Comparison of ENCODE assay signal across 12 cellular contexts in genomic region chr11:59284773-59285129, GRCh38.
DNase-seq lines count a peak whose midpoint lies in the region; ATAC-seq and TF ChIP-seq lines count a peak whose summit lies in the region.
"Had no signal": no experiment of that assay in that cellular context is flagged by ENCODE, and none has a peak within 500 bp of the region (broad histone marks: within the 10 kb centered on the region; RNA-seq: fewer than 3 reads in every experiment).

No MANE protein-coding gene starts in this region.

- H3K27ac ChIP-seq in RWPE2 (ENCODE audit: poor library complexity, severe bottlenecking): no peak overlapping the region
- no peak overlapping the region for H3K27ac ChIP-seq in smooth muscle cell (ENCODE audit: low read depth)
- H3K27ac ChIP-seq: thoracic aorta had no signal

- peaks cover 0 to 11% (median 2%) of the 10 kb centered on the region in 3 donors for H3K27me3 Mint-ChIP-seq in immature natural killer cell (ENCODE audit: low read depth in 3 of 3)

- H4K20me1 ChIP-seq in smooth muscle cell (ENCODE audit: low read depth): no peaks in the 10 kb centered on the region

- H3F3A ChIP-seq in smooth muscle cell (ENCODE audit: low read depth): no peaks in the 10 kb centered on the region

- peaks cover 10% of the 10 kb centered on the region in 2 donors for H3K4me1 Mint-ChIP-seq in immature natural killer cell

- H3K79me2 ChIP-seq in smooth muscle cell (ENCODE audit: low read depth): no peaks in the 10 kb centered on the region

- no peak for DNase-seq in RWPE2 (ENCODE audit: low spot score)
- no peak for DNase-seq in smooth muscle cell (lab: John Stamatoyannopoulos, UW; ENCODE audit: unreplicated experiment)
- DNase-seq in GM19238 (ENCODE audit: insufficient read length, low spot score): no peak
- DNase-seq in immature natural killer cell: no peak
- DNase-seq: aorta, islet precursor cell, NCI-H524 treated with DMSO at 0.1 percent for 48 hours, Right ventricle myocardium superior had no signal

- TF ChIP-seq CTCF in RWPE2 (IDR thresholded peaks at IDR 0.05; ENCODE audit: poor library complexity, severe bottlenecking) (peak; percentile 72), smooth muscle cell (IDR thresholded peaks at IDR 0.05; ENCODE audit: borderline replicate concordance, insufficient read depth, poor library complexity, severe bottlenecking) (no peak)

- no peak overlapping the region for H3K4me3 ChIP-seq in RWPE2 (ENCODE audit: severe bottlenecking)
- no peak overlapping the region for H3K4me3 ChIP-seq in smooth muscle cell
- H3K4me3 ChIP-seq: thoracic aorta had no signal

- H3K9me3 ChIP-seq in RWPE2 (ENCODE audit: severe bottlenecking): no peaks in the 10 kb centered on the region
- no peaks in the 10 kb centered on the region for H3K9me3 ChIP-seq in smooth muscle cell (replicated peaks; ENCODE audit: low read depth)
- H3K9me3 ChIP-seq: thoracic aorta had no signal

- H3K4me2 ChIP-seq in smooth muscle cell: no peak overlapping the region

- peak overlapping the region; percentile 10 for H3K9ac ChIP-seq in smooth muscle cell (ENCODE audit: low read depth)

- no peaks in the 10 kb centered on the region for H3K9me3 Mint-ChIP-seq in immature natural killer cell

- ATAC-seq in GM19035 (IDR thresholded peaks at IDR 0.05; ENCODE audit: unreplicated experiment) (peak; percentile 8), HG02970 (IDR thresholded peaks at IDR 0.05; ENCODE audit: low FRiP score, unreplicated experiment) (peak; percentile 16), RWPE2 (ENCODE audit: low read depth) (no peak), HG02840 (IDR thresholded peaks at IDR 0.05; ENCODE audit: low FRiP score, unreplicated experiment) (no peak)

- H3K4me1 ChIP-seq in RWPE2 (ENCODE audit: insufficient read depth, poor library complexity, severe bottlenecking) (no peaks in the 10 kb centered on the region), smooth muscle cell (ENCODE audit: low read depth) (no peaks in the 10 kb centered on the region)

- no peak overlapping the region for H2AFZ ChIP-seq in smooth muscle cell (ENCODE audit: low read depth)

- H3K36me3 ChIP-seq in RWPE2 (ENCODE audit: low read depth) (no peaks in the 10 kb centered on the region), smooth muscle cell (ENCODE audit: low read depth) (no peaks in the 10 kb centered on the region)
- H3K36me3 ChIP-seq: thoracic aorta had no signal

- no peaks in the 10 kb centered on the region for H3K36me3 Mint-ChIP-seq in immature natural killer cell

- H3K27me3 ChIP-seq in RWPE2 (ENCODE audit: insufficient read depth, poor library complexity, severe bottlenecking) (no peaks in the 10 kb centered on the region), smooth muscle cell (ENCODE audit: low read depth) (no peaks in the 10 kb centered on the region)

- WGBS in smooth muscle cell (ENCODE audit: low lambda C conversion rate): 45% methylated on average over 5 of the region's 5 CpGs

- peak overlapping the region in 1 of 6 donors; percentile 0 for H3K27ac Mint-ChIP-seq in immature natural killer cell

- H3K4me3 Mint-ChIP-seq in immature natural killer cell: peak overlapping the region in 2 of 5 donors; percentile 63 to 69

Comparison
In these comparisons a context has a peak if more than half of its experiments do, and no peak if none do; other contexts are left out.
1. ATAC-seq: peak in GM19035 (single experiment) and HG02970 (single experiment); none in RWPE2 (single experiment) and HG02840 (single experiment).